Comparison of ENCODE assay signal across 15 cellular contexts in the genomic region with DNA sequence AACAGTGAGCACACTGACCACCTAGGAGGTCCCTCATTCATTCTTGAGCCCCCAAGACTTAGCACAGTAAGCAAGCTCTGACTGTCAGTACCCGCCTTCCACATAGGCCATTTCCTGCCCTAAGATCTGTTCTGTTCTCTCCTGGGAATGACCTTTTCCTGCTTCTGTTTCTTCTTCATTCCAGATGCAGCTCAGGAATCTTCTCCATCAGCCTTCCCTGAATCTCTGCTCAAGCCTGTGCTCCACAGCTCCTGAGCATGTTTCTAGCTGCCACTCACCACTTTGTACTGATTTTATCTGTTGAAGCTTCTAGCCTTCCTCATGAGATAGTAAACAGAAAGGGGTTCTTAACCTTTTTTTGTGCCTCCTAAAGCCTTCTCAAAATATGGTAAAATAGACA. TPM values are rescaled to one million over a fixed set of nuclear protein-coding genes. Genes with fewer than 3 reads are reported as not detected.
DNase-seq lines count a peak whose midpoint lies in the region; ATAC-seq and TF ChIP-seq lines count a peak whose summit lies in the region.
"Had no signal": no experiment of that assay in that cellular context is flagged by ENCODE, and none has a peak within 500 bp of the region (broad histone marks: within the 10 kb centered on the region; RNA-seq: fewer than 3 reads in every experiment).

No MANE protein-coding gene starts in this region.

- TF ChIP-seq CTCF in CD14-positive monocyte (IDR thresholded peaks at IDR 0.05): no peak
- TF ChIP-seq CTCF in Loucy (conservative IDR thresholded peaks at IDR 0.05; ENCODE audit: low read length): no peak
- no peak for TF ChIP-seq CTCF in cardiac fibroblast (IDR thresholded peaks at IDR 0.05; ENCODE audit: low read depth, low read length)

- CTCF ChIA-PET in naive thymus-derived CD4-positive, alpha-beta T cell (lab: Charles Lee): no interaction called here

- H3K4me3 ChIP-seq in Loucy (ENCODE audit: low read length, poor library complexity, severe bottlenecking): no peak overlapping the region
- H3K4me3 ChIP-seq in cardiac fibroblast (replicated peaks in 1 of 2; ENCODE audit: low read depth in 2 of 2, low read length in 2 of 2): no peak overlapping the region
- H3K4me3 ChIP-seq in naive thymus-derived CD4-positive, alpha-beta T cell (ENCODE audit: low read length): no peak overlapping the region
- H3K4me3 ChIP-seq: left ventricle myocardium inferior, tibial artery had no signal

- H3K36me3 Mint-ChIP-seq in CD14-positive monocyte: peaks cover 0 to 4% of the 10 kb centered on the region in 2 donors
- H3K36me3 Mint-ChIP-seq in naive thymus-derived CD4-positive, alpha-beta T cell: peaks cover 0 to 4% (median 0%) of the 10 kb centered on the region in 5 donors

- peak overlapping the region; percentile 22; the same call in 1 of the 2 replicates for H2AFZ ChIP-seq in Loucy (ENCODE audit: low read length)

- H3K4me1 Mint-ChIP-seq in CD14-positive monocyte: peaks cover 59% of the 10 kb centered on the region
- peaks cover 21 to 45% (median 31%) of the 10 kb centered on the region in 7 donors for H3K4me1 Mint-ChIP-seq in naive thymus-derived CD4-positive, alpha-beta T cell

- no peak for ATAC-seq in naive thymus-derived CD4-positive, alpha-beta T cell
- ATAC-seq in GM21717 (IDR thresholded peaks at IDR 0.05; ENCODE audit: unreplicated experiment) (no peak), HG03135 (IDR thresholded peaks at IDR 0.05; ENCODE audit: unreplicated experiment) (no peak)
- ATAC-seq: esophagus mucosa, Right ventricle myocardium inferior had no signal

- no peaks in the 10 kb centered on the region for H3K27me3 ChIP-seq in Loucy (ENCODE audit: insufficient read depth, low read length, poor library complexity, severe bottlenecking)
- H3K27me3 ChIP-seq in naive thymus-derived CD4-positive, alpha-beta T cell (ENCODE audit: control insufficient read depth in 2 of 2, insufficient read depth in 2 of 2, low read length in 2 of 2): no peaks in the 10 kb centered on the region
- H3K27me3 ChIP-seq: tibial artery had no signal

- no peak overlapping the region for H3K27ac ChIP-seq in naive thymus-derived CD4-positive, alpha-beta T cell (ENCODE audit: low read depth, low read length)
- H3K27ac ChIP-seq: left ventricle myocardium inferior had no signal

- H3K36me3 ChIP-seq in Loucy (ENCODE audit: insufficient read depth, low read length): no peaks in the 10 kb centered on the region
- H3K36me3 ChIP-seq in naive thymus-derived CD4-positive, alpha-beta T cell (ENCODE audit: control insufficient read depth in 2 of 3, insufficient read depth in 3 of 3, low read length in 3 of 3): no peaks in the 10 kb centered on the region
- H3K36me3 ChIP-seq: left ventricle myocardium inferior, tibial artery had no signal

- peak overlapping the region in 1 of 2 donors; percentile 63 for H3K4me3 Mint-ChIP-seq in CD14-positive monocyte
- peak overlapping the region in 9 of 10 donors; percentile 15 to 73 (median 58) for H3K4me3 Mint-ChIP-seq in naive thymus-derived CD4-positive, alpha-beta T cell

- peak overlapping the region; percentile 87 to 98 (median 95) for H3K27ac Mint-ChIP-seq in CD14-positive monocyte
- H3K27ac Mint-ChIP-seq in naive thymus-derived CD4-positive, alpha-beta T cell: peak overlapping the region; percentile 64 to 91 (median 85)

- H3K4me1 ChIP-seq in Loucy (ENCODE audit: insufficient read depth, low read length, poor library complexity, severe bottlenecking): peaks cover 32% of the 10 kb centered on the region
- H3K4me1 ChIP-seq in naive thymus-derived CD4-positive, alpha-beta T cell (ENCODE audit: control insufficient read depth in 2 of 2, insufficient read depth in 2 of 2, low read length in 2 of 2): peaks cover 8 to 16% of the 10 kb centered on the region in 2 donors

- no peaks in the 10 kb centered on the region for H3K27me3 Mint-ChIP-seq in CD14-positive monocyte (ENCODE audit: low read depth in 3 of 3)
- H3K27me3 Mint-ChIP-seq in naive thymus-derived CD4-positive, alpha-beta T cell: no peaks in the 10 kb centered on the region

- H3K4me2 ChIP-seq in Loucy (ENCODE audit: low read depth, low read length, poor library complexity, severe bottlenecking): peak overlapping the region; percentile 6

- POLR2A ChIA-PET in naive thymus-derived CD4-positive, alpha-beta T cell (lab: Charles Lee): interaction anchor here (0.6 kb wide), 1 partner anchor 154 kb away, joined by 3 read pairs; no protein-coding TSS in a partner anchor

- DNase-seq in CD14-positive monocyte (ENCODE audit: low spot score) (no peak), cardiac fibroblast (ENCODE audit: low read depth in 2 of 2) (peak; percentile 33 to 51), UCSD-AML1 (lab: John Stamatoyannopoulos, UW; ENCODE audit: unreplicated experiment) (no peak), NCI-H1105 (lab: John Stamatoyannopoulos, UW) (no peak)
- no peak for DNase-seq in naive thymus-derived CD4-positive, alpha-beta T cell
- DNase-seq: GF-D8, hippocampal formation, left ventricle myocardium inferior, NCI-H2171 treated with DMSO at 0.1 percent for 48 hours, tibial artery had no signal

- no peaks in the 10 kb centered on the region for H4K20me1 ChIP-seq in Loucy (ENCODE audit: insufficient read depth, low read length, poor library complexity, severe bottlenecking)

- H3K9me3 Mint-ChIP-seq in CD14-positive monocyte: no peaks in the 10 kb centered on the region
- H3K9me3 Mint-ChIP-seq in naive thymus-derived CD4-positive, alpha-beta T cell: no peaks in the 10 kb centered on the region

- no peaks in the 10 kb centered on the region for H3K79me2 ChIP-seq in Loucy (ENCODE audit: insufficient read depth, low read length)

- no peaks in the 10 kb centered on the region for H3F3A ChIP-seq in Loucy (ENCODE audit: low read depth)

- intact Hi-C loops in CD14-positive monocyte (cut with micrococcal nuclease): loop anchor here (1.0 to 10.0 kb wide), 2 partner anchors 10 to 52 kb away; no protein-coding TSS in a partner anchor
- intact Hi-C loops in naive thymus-derived CD4-positive, alpha-beta T cell (cut with micrococcal nuclease): loop anchor here in 1 of 2 donors (2.0 to 5.0 kb wide), 4 partner anchors 46 to 216 kb away; no protein-coding TSS in a partner anchor

- no peaks in the 10 kb centered on the region for H3K9me3 ChIP-seq in Loucy (ENCODE audit: insufficient read depth, low read depth, low read length)
- H3K9me3 ChIP-seq in naive thymus-derived CD4-positive, alpha-beta T cell (ENCODE audit: control insufficient read depth in 2 of 3, low read length in 3 of 3): no peaks in the 10 kb centered on the region
- H3K9me3 ChIP-seq: left ventricle myocardium inferior, tibial artery had no signal

- H3K9me2 ChIP-seq in Loucy (replicated peaks; ENCODE audit: low read depth, low read length): no peaks in the 10 kb centered on the region

- H3K9ac ChIP-seq in Loucy (ENCODE audit: low read depth, low read length, poor library complexity, severe bottlenecking): no peak overlapping the region

RNA-seq across cellular contexts. Expression of a gene that starts 56.6 kb away (rescaled TPM):
- 10 to 100 TPM; 26.6 to 30.6 TPM for polyA plus RNA-seq in CD14-positive monocyte
- 10 to 100 TPM; 16.3 to 27.6 (median 25.8) TPM for total RNA-seq in naive thymus-derived CD4-positive, alpha-beta T cell
- 10 to 100 TPM; 28.1 to 35.3 TPM for polyA plus RNA-seq in naive thymus-derived CD4-positive, alpha-beta T cell

Comparison
In these comparisons a context has a peak if more than half of its experiments do, and no peak if none do; other contexts are left out.
1. DNase-seq: peak in cardiac fibroblast (2 of 2); none in CD14-positive monocyte (single experiment), naive thymus-derived CD4-positive, alpha-beta T cell (0 of 9), UCSD-AML1 (single experiment) and NCI-H1105 (single experiment).